15 cellular contexts compared by ENCODE assay signal in genomic region chr3:165837801-165838200, GRCh38. TPM values are rescaled to one million over a fixed set of nuclear protein-coding genes. Genes with fewer than 3 reads are reported as not detected.
"Had no signal": no experiment of that assay in that cellular context is flagged by ENCODE, and none has a peak within 500 bp of the region (broad histone marks: within the 10 kb centered on the region; RNA-seq: fewer than 3 reads in every experiment).

No MANE protein-coding gene starts in this region.

- H3K36me3 Mint-ChIP-seq: naive thymus-derived CD8-positive, alpha-beta T cell had no signal

- H3K36me3 ChIP-seq: ascending aorta, breast epithelium, gastroesophageal sphincter, prostate gland, tibial artery had no signal

- ATAC-seq: activated CD8-positive, alpha-beta T cell treated with anti-CD3 and anti-CD28 coated beads for 36 hours; naive thymus-derived CD8-positive, alpha-beta T cell; stimulated activated naive CD8-positive, alpha-beta T cell treated with anti-CD3 and anti-CD28 coated beads, Interleukin-15, Interleukin-2, amounts not matched to agents 100 U/mL and 50 U/mL, for 24 hours had no signal

- H3K9me3 Mint-ChIP-seq: activated CD4-positive, alpha-beta T cell treated with anti-CD3 and anti-CD28 coated beads, Interleukin-2, amount 10 ng/mL, durations not matched to agents 24 days and 14 days; activated CD8-positive, alpha-beta T cell treated with anti-CD3 and anti-CD28 coated beads for 36 hours had no signal

- H3K4me1 ChIP-seq: ascending aorta, breast epithelium, prostate gland, tibial artery had no signal

- H3K9me3 ChIP-seq: ascending aorta, breast epithelium, gastroesophageal sphincter, prostate gland, tibial artery had no signal

- DNase-seq: activated CD4-positive, alpha-beta T cell treated with anti-CD3 and anti-CD28 coated beads, Interleukin-2, amount 10 ng/mL, durations not matched to agents 24 days and 14 days; activated CD8-positive, alpha-beta T cell treated with anti-CD3 and anti-CD28 coated beads for 36 hours; activated naive CD4-positive, alpha-beta T cell treated with anti-CD3 and anti-CD28 coated beads for 36 hours; activated T-cell treated with anti-CD3 and anti-CD28 coated beads, Interleukin-2, amount 50 U/mL, for 1 hour; cerebellar nuclear complex; cortex of kidney; naive thymus-derived CD8-positive, alpha-beta T cell; stimulated activated naive CD8-positive, alpha-beta T cell treated with anti-CD3 and anti-CD28 coated beads, Interleukin-15, Interleukin-2, amounts not matched to agents 100 U/mL and 50 U/mL, for 24 hours; T1000 had no signal

- H3K4me3 Mint-ChIP-seq: activated CD4-positive, alpha-beta T cell treated with anti-CD3 and anti-CD28 coated beads, Interleukin-2, amount 10 ng/mL, durations not matched to agents 24 days and 14 days; activated CD8-positive, alpha-beta T cell treated with anti-CD3 and anti-CD28 coated beads for 36 hours; activated naive CD4-positive, alpha-beta T cell treated with anti-CD3 and anti-CD28 coated beads for 36 hours; naive thymus-derived CD8-positive, alpha-beta T cell had no signal

- H3K4me1 Mint-ChIP-seq: activated CD4-positive, alpha-beta T cell treated with anti-CD3 and anti-CD28 coated beads, Interleukin-2, amount 10 ng/mL, durations not matched to agents 24 days and 14 days; naive thymus-derived CD8-positive, alpha-beta T cell had no signal

- H3K4me3 ChIP-seq: ascending aorta, prostate gland, tibial artery had no signal

- H3K27me3 ChIP-seq: ascending aorta, breast epithelium, gastroesophageal sphincter, tibial artery had no signal

- H3K27ac ChIP-seq: ascending aorta, breast epithelium, prostate gland, tibial artery had no signal

- H3K27ac Mint-ChIP-seq: activated CD4-positive, alpha-beta T cell treated with anti-CD3 and anti-CD28 coated beads, Interleukin-2, amount 10 ng/mL, durations not matched to agents 24 days and 14 days; activated CD8-positive, alpha-beta T cell treated with anti-CD3 and anti-CD28 coated beads for 36 hours; activated naive CD4-positive, alpha-beta T cell treated with anti-CD3 and anti-CD28 coated beads for 36 hours; naive thymus-derived CD8-positive, alpha-beta T cell had no signal

- H3K27me3 Mint-ChIP-seq: activated CD4-positive, alpha-beta T cell treated with anti-CD3 and anti-CD28 coated beads, Interleukin-2, amount 10 ng/mL, durations not matched to agents 24 days and 14 days; activated CD8-positive, alpha-beta T cell treated with anti-CD3 and anti-CD28 coated beads for 36 hours; naive thymus-derived CD8-positive, alpha-beta T cell had no signal

RNA-seq across cellular contexts. Expression of gene BCHE, which starts 0.6 kb away (rescaled TPM):
- total RNA-seq: activated CD4-positive, alpha-beta T cell treated with anti-CD3 and anti-CD28 coated beads, Interleukin-2, amount 10 ng/mL, durations not matched to agents 24 days and 14 days; activated CD8-positive, alpha-beta T cell treated with anti-CD3 and anti-CD28 coated beads for 36 hours; activated naive CD4-positive, alpha-beta T cell treated with anti-CD3 and anti-CD28 coated beads for 36 hours; ascending aorta; naive thymus-derived CD8-positive, alpha-beta T cell; T-helper 1 cell treated with Interleukin-12 subunit alpha and Interleukin-12 subunit beta and Interleukin-4 antibody, amounts not matched to agents 30 ng/mL and 1 ng/mL, for 36 hours had no signal
